ENCODE assay signal across 8 cellular contexts in genomic region chr6:45420909-45421699, GRCh38. TPM values are rescaled to one million over a fixed set of nuclear protein-coding genes. Genes with fewer than 3 reads are reported as not detected.
DNase-seq lines count a peak whose midpoint lies in the region; ATAC-seq and TF ChIP-seq lines count a peak whose summit lies in the region.

No MANE protein-coding gene starts in this region.

- in situ Hi-C loops in mammary epithelial cell (cut with MboI; ENCODE audit: low sequenced_read_pairs in 2 of 2) = loop anchor here (5.0 to 10.0 kb wide), 6 partner anchors 184 to 946 kb away; no protein-coding TSS in a partner anchor

- H3K9ac ChIP-seq in mammary epithelial cell (ENCODE audit: insufficient read depth, low read length) = peak overlapping the region; percentile 19
- H3K9ac ChIP-seq in muscle layer of colon (ENCODE audit: low read length) = no peak overlapping the region

- H3K27ac ChIP-seq in mammary epithelial cell (ENCODE audit: insufficient read depth, low read depth, low read length) (peak overlapping the region; percentile 36), muscle layer of colon (ENCODE audit: low read depth, low read length) (no peak overlapping the region)

- H3K4me2 ChIP-seq in mammary epithelial cell (ENCODE audit: insufficient read depth, low read depth, low read length) = peak overlapping the region; percentile 98

- H3K9me3 ChIP-seq in mammary epithelial cell (replicated peaks; ENCODE audit: insufficient read depth, low read length) (no peaks in the 10 kb centered on the region), muscle layer of colon (ENCODE audit: low read length) (no peaks in the 10 kb centered on the region)

- DNase-seq in AG08395 (ENCODE audit: low spot score) (peak; percentile 41), HuH-7 (ENCODE audit: low spot score) (peak; percentile 27), mammary epithelial cell (no peak), GM19240 (ENCODE audit: insufficient read length, low spot score) (no peak), DMS 273 treated with DMSO at 0.1 percent for 48 hours (lab: John Stamatoyannopoulos, UW) (no peak), mucosa of gallbladder (ENCODE audit: low spot score) (no peak)

- CTCF ChIA-PET in mammary epithelial cell (lab: Charles Lee; ENCODE audit: low non-redundant PET) = interaction anchor here (0.7 kb wide), 1 partner anchor 369 kb away, joined by 8 read pairs; no protein-coding TSS in a partner anchor

- dilution Hi-C loops in mammary epithelial cell (cut with HindIII; ENCODE audit: low sequenced_read_pairs) = no loop called here

- H3K27me3 ChIP-seq in mammary epithelial cell (ENCODE audit: insufficient read depth, low read length) = no peaks in the 10 kb centered on the region
- H3K27me3 ChIP-seq in muscle layer of colon (ENCODE audit: control insufficient read depth in 1 of 2, insufficient read depth in 2 of 2, low read length in 2 of 2) = peaks cover 30 to 52% of the 10 kb centered on the region in 2 donors

- peaks cover 6% of the 10 kb centered on the region for H3K79me2 ChIP-seq in mammary epithelial cell (ENCODE audit: insufficient read depth, low read length)

- WGBS in mammary epithelial cell (ENCODE audit: low coverage, missing lambda C conversion rate) = 13% methylated on average over 19 of the region's 19 CpGs

- H3K36me3 ChIP-seq in mammary epithelial cell (ENCODE audit: insufficient read depth, low read length) = no peaks in the 10 kb centered on the region
- no peaks in the 10 kb centered on the region for H3K36me3 ChIP-seq in muscle layer of colon (ENCODE audit: insufficient read depth, low read length)

- H2AFZ ChIP-seq in mammary epithelial cell (ENCODE audit: low read depth, low read length) = peak overlapping the region; percentile 100

- H4K20me1 ChIP-seq in mammary epithelial cell (ENCODE audit: insufficient read depth, low read length) = no peaks in the 10 kb centered on the region

- H3K4me3 ChIP-seq in mammary epithelial cell (replicated peaks in 1 of 3; ENCODE audit: insufficient read depth in 1 of 3, low read depth in 2 of 3, low read length in 3 of 3) = peak overlapping the region; percentile 55 to 88 (median 68)
- peak overlapping the region; percentile 62 to 80 for H3K4me3 ChIP-seq in muscle layer of colon (ENCODE audit: low read depth in 1 of 2, low read length in 2 of 2)

- intact Hi-C loops in mammary epithelial cell (cut with micrococcal nuclease) = loop anchor here (1.0 to 10.0 kb wide), 4 partner anchors 42 to 501 kb away; no protein-coding TSS in a partner anchor

- no peak for ATAC-seq in HG02759 (IDR thresholded peaks at IDR 0.05; ENCODE audit: unreplicated experiment)

- BruUV-seq in mammary epithelial cell (replicated peaks; lab: Mats Ljungman, UMichigan) = no TSS peak

- H3K4me1 ChIP-seq in mammary epithelial cell (ENCODE audit: insufficient read depth, low read length) = peaks cover 27% of the 10 kb centered on the region
- peaks cover 26% of the 10 kb centered on the region for H3K4me1 ChIP-seq in muscle layer of colon (ENCODE audit: insufficient read depth, low read length)

- TF ChIP-seq CTCF in mammary epithelial cell (conservative IDR thresholded peaks at IDR 0.05 in 1 of 2, IDR thresholded peaks at IDR 0.05 in 1 of 2; ENCODE audit: extremely low read depth in 1 of 2, insufficient read depth in 1 of 2, low read depth in 1 of 2, low read length in 2 of 2) = no peak

RNA-seq across cellular contexts. Expression of gene SUPT3H, which starts 43.4 kb away (rescaled TPM):
- total RNA-seq in mammary epithelial cell = 1 to 10 TPM; 7.3 to 8.3 TPM
- polyA plus RNA-seq in mammary epithelial cell = 6.1 TPM
- polyA minus RNA-seq in mammary epithelial cell = not detected
- 5.1 TPM for total RNA-seq in mucosa of gallbladder

Comparison
In these comparisons a context has a peak if more than half of its experiments do, and no peak if none do; other contexts are left out.
1. DNase-seq: peak in AG08395 (single experiment) and HuH-7 (single experiment); none in mammary epithelial cell (single experiment), GM19240 (single experiment), DMS 273 treated with DMSO at 0.1 percent for 48 hours (single experiment) and mucosa of gallbladder (single experiment).